20 cellular contexts compared by ENCODE assay signal in the genomic region with DNA sequence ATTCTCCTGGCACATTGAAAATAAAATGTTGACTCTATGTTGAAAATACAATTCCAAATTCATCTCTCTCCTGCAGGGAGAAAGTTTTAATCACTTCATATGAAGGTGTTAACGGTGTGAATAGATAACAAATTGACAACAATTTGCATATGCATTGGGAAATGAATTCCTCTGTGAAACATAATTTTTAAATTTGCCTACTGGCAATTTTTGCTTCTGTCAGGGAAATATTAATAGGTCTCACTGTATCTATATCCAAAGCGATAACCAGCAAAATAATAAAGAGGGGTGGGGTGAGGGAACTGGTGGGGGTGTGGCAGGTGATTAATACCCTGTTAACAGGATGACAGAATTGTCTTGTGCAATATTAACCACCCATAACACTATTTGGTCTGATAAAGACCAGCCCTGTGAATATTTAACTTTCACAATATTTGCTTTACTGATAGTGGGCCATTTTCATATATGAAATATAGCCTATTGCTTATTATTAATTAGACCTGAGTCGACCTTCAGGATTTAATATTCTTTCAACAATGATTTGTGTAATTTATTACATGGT.
DNase-seq lines count a peak whose midpoint lies in the region; ATAC-seq, FAIRE-seq and TF ChIP-seq lines count a peak whose summit lies in the region.
"Had no signal": no experiment of that assay in that cellular context is flagged by ENCODE, and none has a peak within 500 bp of the region (broad histone marks: within the 10 kb centered on the region; RNA-seq: fewer than 3 reads in every experiment).

No MANE protein-coding gene starts in this region.

- H3K4me3 ChIP-seq in body of pancreas, result no peak overlapping the region
- H3K4me3 ChIP-seq in HepG2 (replicated peaks in 1 of 3; ENCODE audit: insufficient read depth in 1 of 3, low read depth in 2 of 3, low read length in 3 of 3), result no peak overlapping the region
- H3K4me3 ChIP-seq in stomach, result no peak overlapping the region
- H3K4me3 ChIP-seq: A549, GM23338 had no signal

- POLR2A ChIA-PET in HepG2 (lab: Yijun Ruan, JAX), result no interaction called here

- CTCF ChIA-PET in HepG2 (lab: Yijun Ruan, JAX; ENCODE audit: low intra/inter-chr PET ratio, low total read pairs), result no interaction called here

- peak overlapping the region in 3 of 4 donors; percentile 64 to 81 (median 74) for H3K27ac ChIP-seq in body of pancreas
- no peak overlapping the region for H3K27ac ChIP-seq in HepG2 (ENCODE audit: extremely low read length, insufficient read depth, low read length)
- peak overlapping the region in 4 of 5 donors; percentile 36 to 75 (median 59) for H3K27ac ChIP-seq in stomach
- H3K27ac ChIP-seq: 22Rv1, A549, C4-2B had no signal

- no peak for FAIRE-seq in HepG2 (lab: Jason Lieb, UNC)
- FAIRE-seq: A549, GM12891, GM19239, H54 had no signal

- H3K36me3 ChIP-seq in body of pancreas (replicated peaks in 1 of 2; ENCODE audit: insufficient read depth in 1 of 2, low read depth in 2 of 2) (no peaks in the 10 kb centered on the region), HepG2 (replicated peaks in 1 of 2; ENCODE audit: control insufficient read depth in 1 of 2, insufficient read depth in 2 of 2, low read length in 2 of 2) (no peaks in the 10 kb centered on the region), stomach (no peaks in the 10 kb centered on the region)

- no TSS peak for BruUV-seq in HepG2 (replicated peaks; lab: Mats Ljungman, UMichigan)

- TF ChIP-seq POLR2A in body of pancreas (IDR thresholded peaks at IDR 0.05) (no peak), HepG2 (IDR thresholded peaks at IDR 0.05; ENCODE audit: insufficient read depth in 1 of 2, low read depth in 2 of 2, low read length in 2 of 2) (no peak), stomach (IDR thresholded peaks at IDR 0.05) (no peak)

- DNase-seq in DMS53 (lab: John Stamatoyannopoulos, UW) (peak; percentile 8), DMS53 treated with DMSO at 0.1 percent for 48 hours (lab: John Stamatoyannopoulos, UW; ENCODE audit: unreplicated experiment) (no peak), body of pancreas (peak in 2 of 4 donors; percentile 17 to 45), HepG2 (ENCODE audit: low spot score) (no peak), stomach (no peak), NCI-H69 (lab: John Stamatoyannopoulos, UW) (no peak), inferior parietal cortex (ENCODE audit: extremely low spot score) (no peak)
- DNase-seq: AML-193; CD4-positive, alpha-beta T cell; DMS153; EL; HCEC 1CT had no signal

- H3K4me1 ChIP-seq in body of pancreas (peaks cover 35% of the 10 kb centered on the region), HepG2 (ENCODE audit: insufficient read depth, low read length) (peaks cover 9% of the 10 kb centered on the region), stomach (peaks cover 0 to 18% (median 8%) of the 10 kb centered on the region in 4 donors)
- H3K4me1 ChIP-seq: A549 had no signal

- no peak for TF ChIP-seq RAD21 in HepG2 (CRISPR knock-in tag; IDR thresholded peaks at IDR 0.05)

- H3K9me3 ChIP-seq in body of pancreas, result no peaks in the 10 kb centered on the region
- no peaks in the 10 kb centered on the region for H3K9me3 ChIP-seq in HepG2 (ENCODE audit: low read length)
- H3K9me3 ChIP-seq in stomach, result peaks cover 0 to 13% (median 6%) of the 10 kb centered on the region in 4 donors
- H3K9me3 ChIP-seq: A549 had no signal

- TF ChIP-seq EP300 in HepG2 (IDR thresholded peaks at IDR 0.05; ENCODE audit: low read depth in 2 of 2, low read length in 2 of 2) (no peak), HepG2 (CRISPR knock-in tag; IDR thresholded peaks at IDR 0.05; ENCODE audit: borderline replicate concordance) (no peak), stomach (IDR thresholded peaks at IDR 0.05) (no peak)

- H3K4me2 ChIP-seq in HepG2 (ENCODE audit: low read depth, low read length), result no peak overlapping the region
- H3K4me2 ChIP-seq: A549, GM23338 had no signal

- no peak for TF ChIP-seq CTCF in body of pancreas (IDR thresholded peaks at IDR 0.05)
- no peak for TF ChIP-seq CTCF in HepG2 (CRISPR knock-in tag; IDR thresholded peaks at IDR 0.05)
- no peak for TF ChIP-seq CTCF in stomach (IDR thresholded peaks at IDR 0.05)

- no peak overlapping the region for H2AFZ ChIP-seq in HepG2 (ENCODE audit: low read length)
- H2AFZ ChIP-seq: GM23338 had no signal

- 15 to 16% methylated on average over 3 of the region's 3 CpGs for WGBS in body of pancreas, 2 donors
- WGBS in HepG2 (ENCODE audit: low lambda C conversion rate), result 12% methylated on average over 3 of the region's 3 CpGs
- 19 to 45% (median 33%) methylated on average over 3 of the region's 3 CpGs for WGBS in stomach, 5 donors

- H3K9ac ChIP-seq in HepG2 (ENCODE audit: insufficient read depth, low read depth, low read length), result no peak overlapping the region

- H3K79me2 ChIP-seq in HepG2 (ENCODE audit: insufficient read depth, low read length), result no peaks in the 10 kb centered on the region

- no peaks in the 10 kb centered on the region for H4K20me1 ChIP-seq in HepG2 (ENCODE audit: insufficient read depth, low read length)

- peak; percentile 45 for ATAC-seq in body of pancreas
- ATAC-seq in HepG2, result no peak
- no peak for ATAC-seq in GM21576 (IDR thresholded peaks at IDR 0.05; ENCODE audit: unreplicated experiment)
- ATAC-seq: A549, GM23338 had no signal

- no peaks in the 10 kb centered on the region for H3K27me3 ChIP-seq in body of pancreas
- H3K27me3 ChIP-seq in HepG2 (ENCODE audit: control insufficient read depth in 1 of 2, insufficient read depth in 2 of 2, low read length in 2 of 2), result no peaks in the 10 kb centered on the region
- H3K27me3 ChIP-seq in stomach, result no peaks in the 10 kb centered on the region

- intact Hi-C loops in body of pancreas (cut with DNase I), result no loop called here
- intact Hi-C loops in HepG2 (cut with micrococcal nuclease; ENCODE audit: unreplicated experiment), result no loop called here
- intact Hi-C loops in stomach (cut with DNase I; ENCODE audit: low total_unique reads), result no loop called here

- in situ Hi-C loops in HepG2 (cut with HindIII; ENCODE audit: extremely low pct_ligation_motif_present, low pct_unique_long_range_greater_than_20kb), result no loop called here

TF ChIP-seq in HepG2, 621 proteins besides CTCF, POLR2A, EP300 and RAD21 (continues in another document):
- TF ChIP-seq MAFF (IDR thresholded peaks at IDR 0.05; ENCODE audit: low read depth, low read length) (peak; percentile 61; the same call in 1 of the 2 replicates), ZNF788 (CRISPR knock-in tag; IDR thresholded peaks at IDR 0.05; ENCODE audit: borderline replicate concordance) (no peak), JUNB (CRISPR knock-in tag; IDR thresholded peaks at IDR 0.05; ENCODE audit: borderline replicate concordance) (no peak)
- TF ChIP-seq, protein P1, sequence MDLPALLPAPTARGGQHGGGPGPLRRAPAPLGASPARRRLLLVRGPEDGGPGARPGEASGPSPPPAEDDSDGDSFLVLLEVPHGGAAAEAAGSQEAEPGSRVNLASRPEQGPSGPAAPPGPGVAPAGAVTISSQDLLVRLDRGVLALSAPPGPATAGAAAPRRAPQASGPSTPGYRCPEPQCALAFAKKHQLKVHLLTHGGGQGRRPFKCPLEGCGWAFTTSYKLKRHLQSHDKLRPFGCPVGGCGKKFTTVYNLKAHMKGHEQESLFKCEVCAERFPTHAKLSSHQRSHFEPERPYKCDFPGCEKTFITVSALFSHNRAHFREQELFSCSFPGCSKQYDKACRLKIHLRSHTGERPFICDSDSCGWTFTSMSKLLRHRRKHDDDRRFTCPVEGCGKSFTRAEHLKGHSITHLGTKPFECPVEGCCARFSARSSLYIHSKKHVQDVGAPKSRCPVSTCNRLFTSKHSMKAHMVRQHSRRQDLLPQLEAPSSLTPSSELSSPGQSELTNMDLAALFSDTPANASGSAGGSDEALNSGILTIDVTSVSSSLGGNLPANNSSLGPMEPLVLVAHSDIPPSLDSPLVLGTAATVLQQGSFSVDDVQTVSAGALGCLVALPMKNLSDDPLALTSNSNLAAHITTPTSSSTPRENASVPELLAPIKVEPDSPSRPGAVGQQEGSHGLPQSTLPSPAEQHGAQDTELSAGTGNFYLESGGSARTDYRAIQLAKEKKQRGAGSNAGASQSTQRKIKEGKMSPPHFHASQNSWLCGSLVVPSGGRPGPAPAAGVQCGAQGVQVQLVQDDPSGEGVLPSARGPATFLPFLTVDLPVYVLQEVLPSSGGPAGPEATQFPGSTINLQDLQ (CRISPR knock-in tag; IDR thresholded peaks at IDR 0.05), result no peak
- TF ChIP-seq, protein P2, sequence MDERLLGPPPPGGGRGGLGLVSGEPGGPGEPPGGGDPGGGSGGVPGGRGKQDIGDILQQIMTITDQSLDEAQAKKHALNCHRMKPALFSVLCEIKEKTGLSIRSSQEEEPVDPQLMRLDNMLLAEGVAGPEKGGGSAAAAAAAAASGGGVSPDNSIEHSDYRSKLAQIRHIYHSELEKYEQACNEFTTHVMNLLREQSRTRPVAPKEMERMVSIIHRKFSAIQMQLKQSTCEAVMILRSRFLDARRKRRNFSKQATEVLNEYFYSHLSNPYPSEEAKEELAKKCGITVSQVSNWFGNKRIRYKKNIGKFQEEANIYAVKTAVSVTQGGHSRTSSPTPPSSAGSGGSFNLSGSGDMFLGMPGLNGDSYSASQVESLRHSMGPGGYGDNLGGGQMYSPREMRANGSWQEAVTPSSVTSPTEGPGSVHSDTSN (CRISPR knock-in tag; IDR thresholded peaks at IDR 0.05), result no peak
- TF ChIP-seq, protein P3, sequence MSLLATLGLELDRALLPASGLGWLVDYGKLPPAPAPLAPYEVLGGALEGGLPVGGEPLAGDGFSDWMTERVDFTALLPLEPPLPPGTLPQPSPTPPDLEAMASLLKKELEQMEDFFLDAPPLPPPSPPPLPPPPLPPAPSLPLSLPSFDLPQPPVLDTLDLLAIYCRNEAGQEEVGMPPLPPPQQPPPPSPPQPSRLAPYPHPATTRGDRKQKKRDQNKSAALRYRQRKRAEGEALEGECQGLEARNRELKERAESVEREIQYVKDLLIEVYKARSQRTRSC (CRISPR knock-in tag; IDR thresholded peaks at IDR 0.05; ENCODE audit: low read depth), result no peak
